In genomic region chr10:110502072-110502845, GRCh38 we compare ENCODE assay signal across 8 cellular contexts. TPM values are rescaled to one million over a fixed set of nuclear protein-coding genes. Genes with fewer than 3 reads are reported as not detected.
DNase-seq lines count a peak whose midpoint lies in the region; ATAC-seq and TF ChIP-seq lines count a peak whose summit lies in the region.

No MANE protein-coding gene starts in this region.

- no peaks in the 10 kb centered on the region for H3K9me3 Mint-ChIP-seq in WTC11
- H3K9me3 Mint-ChIP-seq in glutamatergic neuron (ENCODE audit: unreplicated experiment): no peaks in the 10 kb centered on the region
- H3K9me3 Mint-ChIP-seq in type B pancreatic cell: no peaks in the 10 kb centered on the region

- H3K36me3 Mint-ChIP-seq in WTC11 (peaks cover 50% of the 10 kb centered on the region), glutamatergic neuron (ENCODE audit: unreplicated experiment) (no peaks in the 10 kb centered on the region), type B pancreatic cell (peaks cover 13% of the 10 kb centered on the region)

- ATAC-seq in left ventricle myocardium superior (no peak), WTC11 (no peak), HG02970 (IDR thresholded peaks at IDR 0.05; ENCODE audit: low FRiP score, unreplicated experiment) (no peak)

- peaks cover 39% of the 10 kb centered on the region for H3K36me3 ChIP-seq in cardiac muscle cell

- CTCF ChIA-PET in WTC11 (lab: Charles Lee): no interaction called here

- DNase-seq in cardiac muscle cell (ENCODE audit: low read depth in 1 of 2, low spot score in 1 of 2) (no peak), left ventricle myocardium superior (no peak), WTC11 (ENCODE audit: low spot score) (no peak), glutamatergic neuron (no peak), type B pancreatic cell (ENCODE audit: extremely low spot score, unreplicated experiment) (no peak), glomerular visceral epithelial cell (ENCODE audit: extremely low spot score) (no peak), middle frontal gyrus (ENCODE audit: extremely low spot score, low spot score) (no peak)

- no peak overlapping the region; the same call in 1 of the 2 replicates for H3K4me3 Mint-ChIP-seq in WTC11
- peak overlapping the region; percentile 40 for H3K4me3 Mint-ChIP-seq in glutamatergic neuron (ENCODE audit: unreplicated experiment)
- H3K4me3 Mint-ChIP-seq in type B pancreatic cell: peak overlapping the region; percentile 92

- POLR2A ChIA-PET in WTC11 (lab: Charles Lee): no interaction called here

- intact Hi-C loops in left ventricle myocardium superior (cut with micrococcal nuclease): no loop called here

- H3K4me3 ChIP-seq in cardiac muscle cell: peak overlapping the region; percentile 18

- H3K27me3 Mint-ChIP-seq in WTC11 (ENCODE audit: low read depth): peaks cover 9% of the 10 kb centered on the region; the same call in 1 of the 2 replicates
- peaks cover 6% of the 10 kb centered on the region for H3K27me3 Mint-ChIP-seq in glutamatergic neuron (ENCODE audit: unreplicated experiment)
- peaks cover 26% of the 10 kb centered on the region for H3K27me3 Mint-ChIP-seq in type B pancreatic cell

- TF ChIP-seq CTCF in cardiac muscle cell (IDR thresholded peaks at IDR 0.05; ENCODE audit: low read depth, low read length): no peak
- TF ChIP-seq CTCF in WTC11 (IDR thresholded peaks at IDR 0.05): no peak
- TF ChIP-seq CTCF in glutamatergic neuron (IDR thresholded peaks at IDR 0.05; ENCODE audit: partially characterized antibody, unreplicated experiment): no peak
- no peak for TF ChIP-seq CTCF in type B pancreatic cell (conservative IDR thresholded peaks at IDR 0.05)

- H3K27ac ChIP-seq in cardiac muscle cell: peak overlapping the region; percentile 91

- H3K4me1 ChIP-seq in cardiac muscle cell (ENCODE audit: low read depth): peaks cover 37% of the 10 kb centered on the region

- no peaks in the 10 kb centered on the region for H3K9me3 ChIP-seq in cardiac muscle cell (ENCODE audit: low read depth)

- H3K27ac Mint-ChIP-seq in WTC11 (peak overlapping the region; percentile 31; the same call in 1 of the 2 replicates), glutamatergic neuron (ENCODE audit: unreplicated experiment) (no peak overlapping the region), type B pancreatic cell (peak overlapping the region; percentile 98)

- H3K27me3 ChIP-seq in cardiac muscle cell: no peaks in the 10 kb centered on the region

- peaks cover 56% of the 10 kb centered on the region for H3K4me1 Mint-ChIP-seq in WTC11
- H3K4me1 Mint-ChIP-seq in glutamatergic neuron (ENCODE audit: low read depth, unreplicated experiment): peaks cover 37% of the 10 kb centered on the region
- H3K4me1 Mint-ChIP-seq in type B pancreatic cell (ENCODE audit: unreplicated experiment): peaks cover 47% of the 10 kb centered on the region

TF ChIP-seq in WTC11, 78 proteins besides CTCF, POLR2A, EP300 and RAD21:
- TF ChIP-seq USF1 (CRISPR knock-in tag; IDR thresholded peaks at IDR 0.05) (no peak), ZNF121 (CRISPR knock-in tag; IDR thresholded peaks at IDR 0.05) (no peak), FOXK1 (CRISPR knock-in tag; IDR thresholded peaks at IDR 0.05) (no peak), GRHL2 (CRISPR knock-in tag; IDR thresholded peaks at IDR 0.05; ENCODE audit: insufficient replicate concordance, severe bottlenecking) (no peak), ZNF219 (CRISPR knock-in tag; IDR thresholded peaks at IDR 0.05; ENCODE audit: borderline replicate concordance) (no peak), ZNF281 (CRISPR knock-in tag; IDR thresholded peaks at IDR 0.05) (no peak)

RNA-seq across cellular contexts. Expression of gene DUSP5, which starts 4.6 kb away (rescaled TPM):
- total RNA-seq in cardiac muscle cell (75.8 and 82.1 TPM in 2 replicates), left ventricle myocardium superior (7.1 TPM), WTC11 (2021) (31.4 to 55.1 TPM (median 33.1 TPM) in 3 replicates), glutamatergic neuron (ENCODE audit: unreplicated experiment) (2.4 TPM), type B pancreatic cell (ENCODE audit: low replicate concordance) (16.3 and 61.6 TPM in 2 replicates)
- polyA plus RNA-seq in cardiac muscle cell: 64.1 and 99.5 TPM in 2 replicates
